In the genomic region with DNA sequence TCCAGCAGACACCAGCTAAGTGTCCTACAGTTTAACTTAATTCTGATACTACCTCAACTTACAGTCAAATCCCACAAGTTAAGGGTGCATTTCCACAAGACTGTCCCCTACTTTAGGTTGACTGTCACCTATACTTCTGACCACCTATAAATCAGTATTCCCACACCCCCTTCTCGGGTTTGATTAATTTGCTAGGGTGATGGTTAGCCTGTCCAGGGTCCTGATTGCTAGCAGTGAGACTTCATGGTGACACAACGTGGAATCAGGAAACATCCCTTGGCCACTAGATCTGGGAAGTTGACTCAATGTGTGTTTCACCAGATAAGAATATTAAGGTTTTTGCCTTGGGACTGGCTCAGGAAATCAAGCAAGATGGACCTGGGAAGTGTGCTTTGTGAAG, we compare ENCODE assay signal across 26 cellular contexts.
"Had no signal": no experiment of that assay in that cellular context is flagged by ENCODE, and none has a peak within 500 bp of the region (broad histone marks: within the 10 kb centered on the region; RNA-seq: fewer than 3 reads in every experiment).

No MANE protein-coding gene starts in this region.

- FAIRE-seq: small intestine had no signal

- H3K79me2 ChIP-seq: parathyroid adenoma had no signal

- H3K36me3 ChIP-seq: neutrophil, ovary, right lobe of liver, sigmoid colon, stomach, thoracic aorta, thyroid gland, tibial nerve, upper lobe of left lung, uterus had no signal

- H3K27ac ChIP-seq: neutrophil, ovary, parathyroid adenoma, psoas muscle, right lobe of liver, sigmoid colon, stomach, thoracic aorta, thyroid gland, tibial nerve, upper lobe of left lung, uterus had no signal

- H3K27me3 ChIP-seq: ovary, right lobe of liver, thyroid gland, tibial nerve, upper lobe of left lung, uterus had no signal

- H3K9me3 ChIP-seq: neutrophil, ovary, psoas muscle, right lobe of liver, thyroid gland, uterus had no signal

- H3K4me3 ChIP-seq: ovary, psoas muscle, right lobe of liver, sigmoid colon, stomach, thoracic aorta, thyroid gland, tibial nerve, upper lobe of left lung, uterus had no signal

- DNase-seq: naive thymus-derived CD4-positive, alpha-beta T cell; natural killer cell; nucleus accumbens; ovary; posterior cingulate gyrus; psoas muscle; right cardiac atrium; right lobe of liver; sigmoid colon; small intestine; stimulated activated CD4-positive, alpha-beta T cell treated with anti-CD3 and anti-CD28 coated beads, Interleukin-15, amount 100 ng/mL, for 24 hours; stimulated activated CD4-positive, alpha-beta T cell treated with anti-CD3 and anti-CD28 coated beads, Interleukin-2, amount 100 ng/mL, for 24 hours; stimulated activated CD4-positive, alpha-beta T cell treated with anti-CD3 and anti-CD28 coated beads, Interleukin-2, amount 100 ng/mL, for 48 hours; stimulated activated CD4-positive, alpha-beta T cell treated with anti-CD3 and anti-CD28 coated beads, Interleukin-4, amount 100 ng/mL, for 24 hours; stimulated activated naive B cell treated with anti-CD40 and anti-IgM and Interleukin-4, amounts not matched to agents 10 μg/mL and 1 μg/mL and 100 μg/mL, for 72 hours; stimulated activated naive CD4-positive, alpha-beta T cell treated with Interleukin-2 at 50 U/mL for 16 hours; stomach; thyroid gland; trophoblast cell; upper lobe of left lung; uterus had no signal

- H3K9ac ChIP-seq: parathyroid adenoma had no signal

- ATAC-seq: naive thymus-derived CD4-positive, alpha-beta T cell; natural killer cell; psoas muscle; right cardiac atrium; right lobe of liver; stimulated activated effector memory CD8-positive, alpha-beta T cell treated with anti-CD3 and anti-CD28 coated beads, Interleukin-12 subunit alpha, Interleukin-12 subunit beta, amount 100 ng/mL, for 72 hours; stimulated activated naive B cell treated with anti-CD40 and anti-IgM and Interleukin-4, amounts not matched to agents 10 μg/mL and 1 μg/mL and 100 μg/mL, for 72 hours had no signal

- H2AFZ ChIP-seq: parathyroid adenoma had no signal

- H3K4me1 ChIP-seq: parathyroid adenoma, psoas muscle, right lobe of liver, sigmoid colon, stomach, thyroid gland, tibial nerve, upper lobe of left lung, uterus had no signal
